1 cellular context compared by ENCODE assay signal in the genomic region with DNA sequence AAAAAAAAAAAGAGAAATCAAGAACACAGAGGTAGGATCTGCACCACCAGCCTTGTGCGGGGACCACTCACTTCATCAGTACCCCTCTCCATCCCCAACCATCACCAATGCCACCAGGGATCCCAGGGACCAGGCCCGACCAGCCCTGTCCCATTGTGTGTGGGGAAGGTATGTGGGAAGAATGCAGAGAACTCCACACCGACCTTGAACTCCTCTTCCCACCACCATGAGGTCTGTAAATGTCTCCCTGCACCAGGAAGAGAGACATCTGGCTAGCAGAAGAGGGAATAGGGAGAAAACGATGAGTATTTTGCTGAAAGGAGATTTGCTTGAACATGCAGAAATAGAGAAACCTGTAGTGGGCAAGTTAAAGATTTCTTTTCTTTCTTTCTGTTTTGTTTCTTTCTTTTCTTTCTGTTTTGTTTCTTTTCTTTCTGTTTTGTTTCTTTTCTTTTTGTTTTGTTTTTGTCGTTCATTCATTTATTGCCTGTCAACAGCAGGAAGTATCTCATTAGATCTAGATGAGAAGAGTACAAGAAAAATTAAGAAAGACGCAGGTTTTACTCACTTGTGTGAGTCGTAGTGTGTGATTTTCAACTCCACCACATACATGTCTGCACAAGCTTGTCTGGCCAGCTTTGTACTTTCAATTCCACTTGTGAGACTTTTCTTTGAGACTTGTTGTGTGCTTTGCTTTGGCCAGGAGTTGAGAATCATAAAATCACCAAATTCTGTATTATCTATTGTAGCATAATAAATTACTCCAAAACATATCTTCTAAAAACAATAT.
TF ChIP-seq lines count a peak whose summit lies in the region.

No MANE protein-coding gene starts in this region.

TF ChIP-seq in HepG2, 621 proteins besides CTCF, POLR2A, EP300 and RAD21 (continued from another document and continues in another):
- TF ChIP-seq, protein P1, sequence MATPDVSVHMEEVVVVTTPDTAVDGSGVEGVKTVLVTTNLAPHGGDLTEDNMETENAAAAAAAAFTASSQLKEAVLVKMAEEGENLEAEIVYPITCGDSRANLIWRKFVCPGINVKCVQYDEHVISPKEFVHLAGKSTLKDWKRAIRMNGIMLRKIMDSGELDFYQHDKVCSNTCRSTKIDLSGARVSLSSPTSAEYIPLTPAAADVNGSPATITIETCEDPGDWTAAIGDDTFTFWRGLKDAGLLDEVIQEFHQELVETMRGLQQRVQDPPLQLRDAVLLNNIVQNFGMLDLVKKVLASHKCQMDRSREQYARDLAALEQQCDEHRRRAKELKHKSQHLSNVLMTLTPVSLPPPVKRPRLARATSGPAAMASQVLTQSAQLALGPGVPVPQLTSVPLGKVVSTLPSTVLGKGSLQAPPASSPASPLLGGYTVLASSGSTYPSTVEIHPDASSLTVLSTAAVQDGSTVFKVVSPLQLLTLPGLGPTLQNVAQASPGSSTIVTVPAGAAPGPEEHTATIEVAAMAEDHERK (CRISPR knock-in tag; IDR thresholded peaks at IDR 0.05; ENCODE audit: low read depth): no peak
- TF ChIP-seq ZNF333 (CRISPR knock-in tag; IDR thresholded peaks at IDR 0.05; ENCODE audit: borderline replicate concordance) (no peak), ZNF670 (CRISPR knock-in tag; IDR thresholded peaks at IDR 0.05; ENCODE audit: borderline replicate concordance) (no peak), REXO4 (CRISPR knock-in tag; IDR thresholded peaks at IDR 0.05; ENCODE audit: borderline replicate concordance) (no peak), ZNF225 (CRISPR knock-in tag; IDR thresholded peaks at IDR 0.05) (no peak), MLLT10 (CRISPR knock-in tag; IDR thresholded peaks at IDR 0.05) (no peak), DPF2 (CRISPR knock-in tag; IDR thresholded peaks at IDR 0.05; ENCODE audit: borderline replicate concordance, low read depth) (peak; percentile 72; the same call in 1 of the 2 replicates), SRY (CRISPR knock-in tag; IDR thresholded peaks at IDR 0.05) (no peak), ZNF468 (CRISPR knock-in tag; IDR thresholded peaks at IDR 0.05) (no peak), ZNF501 (CRISPR knock-in tag; IDR thresholded peaks at IDR 0.05) (no peak), ARHGAP35 (CRISPR knock-in tag; IDR thresholded peaks at IDR 0.05; ENCODE audit: borderline replicate concordance) (no peak), NFE2L2 (IDR thresholded peaks at IDR 0.05; ENCODE audit: low read length) (no peak), ZFP90 (CRISPR knock-in tag; IDR thresholded peaks at IDR 0.05; ENCODE audit: borderline replicate concordance) (no peak), KDM4B (CRISPR knock-in tag; IDR thresholded peaks at IDR 0.05) (no peak), SMC3 (IDR thresholded peaks at IDR 0.05; ENCODE audit: low read length) (no peak), GTF2F1 (IDR thresholded peaks at IDR 0.05; ENCODE audit: low read length) (no peak), ZSCAN31 (CRISPR knock-in tag; IDR thresholded peaks at IDR 0.05; ENCODE audit: low read depth) (no peak)
- TF ChIP-seq, protein P2, sequence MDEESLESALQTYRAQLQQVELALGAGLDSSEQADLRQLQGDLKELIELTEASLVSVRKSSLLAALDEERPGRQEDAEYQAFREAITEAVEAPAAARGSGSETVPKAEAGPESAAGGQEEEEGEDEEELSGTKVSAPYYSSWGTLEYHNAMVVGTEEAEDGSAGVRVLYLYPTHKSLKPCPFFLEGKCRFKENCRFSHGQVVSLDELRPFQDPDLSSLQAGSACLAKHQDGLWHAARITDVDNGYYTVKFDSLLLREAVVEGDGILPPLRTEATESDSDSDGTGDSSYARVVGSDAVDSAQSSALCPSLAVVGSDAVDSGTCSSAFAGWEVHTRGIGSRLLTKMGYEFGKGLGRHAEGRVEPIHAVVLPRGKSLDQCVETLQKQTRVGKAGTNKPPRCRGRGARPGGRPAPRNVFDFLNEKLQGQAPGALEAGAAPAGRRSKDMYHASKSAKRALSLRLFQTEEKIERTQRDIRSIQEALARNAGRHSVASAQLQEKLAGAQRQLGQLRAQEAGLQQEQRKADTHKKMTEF (CRISPR knock-in tag; IDR thresholded peaks at IDR 0.05): 0 out of 2 replicates have a peak, but pooled peaks have one; percentile 61
- TF ChIP-seq, protein P3, sequence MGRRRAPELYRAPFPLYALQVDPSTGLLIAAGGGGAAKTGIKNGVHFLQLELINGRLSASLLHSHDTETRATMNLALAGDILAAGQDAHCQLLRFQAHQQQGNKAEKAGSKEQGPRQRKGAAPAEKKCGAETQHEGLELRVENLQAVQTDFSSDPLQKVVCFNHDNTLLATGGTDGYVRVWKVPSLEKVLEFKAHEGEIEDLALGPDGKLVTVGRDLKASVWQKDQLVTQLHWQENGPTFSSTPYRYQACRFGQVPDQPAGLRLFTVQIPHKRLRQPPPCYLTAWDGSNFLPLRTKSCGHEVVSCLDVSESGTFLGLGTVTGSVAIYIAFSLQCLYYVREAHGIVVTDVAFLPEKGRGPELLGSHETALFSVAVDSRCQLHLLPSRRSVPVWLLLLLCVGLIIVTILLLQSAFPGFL (CRISPR knock-in tag; IDR thresholded peaks at IDR 0.05): no peak
- TF ChIP-seq, protein P4, sequence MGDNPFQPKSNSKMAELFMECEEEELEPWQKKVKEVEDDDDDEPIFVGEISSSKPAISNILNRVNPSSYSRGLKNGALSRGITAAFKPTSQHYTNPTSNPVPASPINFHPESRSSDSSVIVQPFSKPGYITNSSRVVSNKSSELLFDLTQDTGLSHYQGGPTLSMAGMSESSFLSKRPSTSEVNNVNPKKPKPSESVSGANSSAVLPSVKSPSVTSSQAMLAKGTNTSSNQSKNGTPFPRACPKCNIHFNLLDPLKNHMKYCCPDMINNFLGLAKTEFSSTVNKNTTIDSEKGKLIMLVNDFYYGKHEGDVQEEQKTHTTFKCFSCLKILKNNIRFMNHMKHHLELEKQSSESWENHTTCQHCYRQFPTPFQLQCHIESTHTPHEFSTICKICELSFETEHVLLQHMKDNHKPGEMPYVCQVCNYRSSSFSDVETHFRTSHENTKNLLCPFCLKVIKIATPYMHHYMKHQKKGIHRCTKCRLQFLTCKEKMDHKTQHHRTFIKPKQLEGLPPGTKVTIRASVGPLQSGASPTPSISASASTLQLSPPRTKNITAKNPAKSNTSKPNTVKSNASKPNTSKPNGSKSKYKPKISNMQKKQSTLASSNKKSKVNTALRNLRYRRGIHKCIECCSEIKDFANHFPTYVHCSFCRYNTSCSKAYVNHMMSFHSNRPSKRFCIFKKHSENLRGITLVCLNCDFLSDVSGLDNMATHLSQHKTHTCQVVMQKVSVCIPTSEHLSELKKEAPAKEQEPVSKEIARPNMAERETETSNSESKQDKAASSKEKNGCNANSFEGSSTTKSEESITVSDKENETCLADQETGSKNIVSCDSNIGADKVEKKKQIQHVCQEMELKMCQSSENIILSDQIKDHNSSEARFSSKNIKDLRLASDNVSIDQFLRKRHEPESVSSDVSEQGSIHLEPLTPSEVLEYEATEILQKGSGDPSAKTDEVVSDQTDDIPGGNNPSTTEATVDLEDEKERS (CRISPR knock-in tag; IDR thresholded peaks at IDR 0.05): no peak
- TF ChIP-seq, protein P5, sequence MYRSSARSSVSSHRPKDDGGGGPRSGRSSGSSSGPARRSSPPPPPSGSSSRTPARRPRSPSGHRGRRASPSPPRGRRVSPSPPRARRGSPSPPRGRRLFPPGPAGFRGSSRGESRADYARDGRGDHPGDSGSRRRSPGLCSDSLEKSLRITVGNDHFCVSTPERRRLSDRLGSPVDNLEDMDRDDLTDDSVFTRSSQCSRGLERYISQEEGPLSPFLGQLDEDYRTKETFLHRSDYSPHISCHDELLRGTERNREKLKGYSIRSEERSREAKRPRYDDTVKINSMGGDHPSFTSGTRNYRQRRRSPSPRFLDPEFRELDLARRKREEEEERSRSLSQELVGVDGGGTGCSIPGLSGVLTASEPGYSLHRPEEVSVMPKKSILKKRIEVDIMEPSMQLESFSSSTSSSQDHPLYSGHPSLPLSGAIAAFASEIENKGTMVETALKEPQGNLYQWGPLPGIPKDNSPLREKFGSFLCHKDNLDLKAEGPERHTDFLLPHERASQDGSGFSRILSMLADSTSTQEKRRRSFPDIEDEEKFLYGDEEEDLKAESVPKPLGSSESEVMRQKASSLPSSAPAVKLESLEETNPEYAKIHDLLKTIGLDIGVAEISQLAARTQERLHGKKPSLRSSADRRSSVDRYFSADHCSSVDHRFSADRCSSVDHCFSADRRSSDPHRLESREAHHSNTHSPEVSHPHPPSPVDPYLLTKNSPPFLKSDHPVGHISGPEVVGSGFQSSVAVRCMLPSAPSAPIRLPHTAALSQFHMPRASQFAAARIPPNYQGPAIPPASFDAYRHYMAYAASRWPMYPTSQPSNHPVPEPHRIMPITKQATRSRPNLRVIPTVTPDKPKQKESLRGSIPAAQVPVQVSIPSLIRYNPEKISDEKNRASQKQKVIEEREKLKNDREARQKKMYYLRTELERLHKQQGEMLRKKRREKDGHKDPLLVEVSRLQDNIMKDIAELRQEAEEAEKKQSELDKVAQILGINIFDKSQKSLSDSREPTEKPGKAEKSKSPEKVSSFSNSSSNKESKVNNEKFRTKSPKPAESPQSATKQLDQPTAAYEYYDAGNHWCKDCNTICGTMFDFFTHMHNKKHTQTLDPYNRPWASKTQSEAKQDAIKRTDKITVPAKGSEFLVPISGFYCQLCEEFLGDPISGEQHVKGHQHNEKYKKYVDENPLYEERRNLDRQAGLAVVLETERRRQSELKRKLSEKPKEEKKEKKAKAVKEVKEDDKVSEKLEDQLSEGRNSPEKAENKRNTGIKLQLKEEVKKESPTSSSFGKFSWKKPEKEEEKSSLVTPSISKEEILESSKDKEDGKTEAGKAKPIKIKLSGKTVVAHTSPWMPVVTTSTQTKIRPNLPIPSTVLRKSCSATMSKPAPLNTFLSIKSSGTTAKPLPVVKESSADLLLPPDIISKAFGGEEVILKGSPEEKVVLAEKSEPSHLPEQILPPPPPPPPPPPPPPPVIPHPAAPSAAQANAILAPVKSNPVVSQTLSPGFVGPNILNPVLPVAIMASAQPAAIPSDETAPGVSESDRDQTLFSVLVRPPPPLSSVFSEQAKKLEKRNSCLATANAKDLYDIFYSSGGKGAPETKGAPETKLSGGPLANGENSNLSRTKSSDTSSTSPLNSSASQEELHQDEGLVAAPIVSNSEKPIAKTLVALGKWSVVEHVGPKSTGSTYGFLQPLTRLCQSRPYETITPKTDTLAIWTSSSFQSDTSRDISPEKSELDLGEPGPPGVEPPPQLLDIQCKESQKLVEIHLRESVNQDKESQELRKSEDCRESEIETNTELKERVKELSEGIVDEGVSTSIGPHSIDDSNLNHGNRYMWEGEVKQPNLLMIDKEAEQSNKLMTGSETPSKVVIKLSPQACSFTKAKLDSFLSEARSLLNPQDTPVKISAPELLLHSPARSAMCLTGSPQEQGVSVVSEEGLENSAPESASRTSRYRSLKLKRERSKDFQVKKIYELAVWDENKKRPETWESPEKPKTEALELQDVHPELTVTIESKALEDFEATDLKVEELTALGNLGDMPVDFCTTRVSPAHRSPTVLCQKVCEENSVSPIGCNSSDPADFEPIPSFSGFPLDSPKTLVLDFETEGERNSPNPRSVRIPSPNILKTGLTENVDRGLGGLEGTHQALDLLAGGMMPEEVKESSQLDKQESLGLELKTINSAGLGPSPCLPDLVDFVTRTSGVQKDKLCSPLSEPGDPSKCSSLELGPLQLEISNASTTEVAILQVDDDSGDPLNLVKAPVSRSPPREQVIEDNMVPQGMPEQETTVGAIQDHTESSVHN (CRISPR knock-in tag; IDR thresholded peaks at IDR 0.05): no peak
- TF ChIP-seq, protein P6, sequence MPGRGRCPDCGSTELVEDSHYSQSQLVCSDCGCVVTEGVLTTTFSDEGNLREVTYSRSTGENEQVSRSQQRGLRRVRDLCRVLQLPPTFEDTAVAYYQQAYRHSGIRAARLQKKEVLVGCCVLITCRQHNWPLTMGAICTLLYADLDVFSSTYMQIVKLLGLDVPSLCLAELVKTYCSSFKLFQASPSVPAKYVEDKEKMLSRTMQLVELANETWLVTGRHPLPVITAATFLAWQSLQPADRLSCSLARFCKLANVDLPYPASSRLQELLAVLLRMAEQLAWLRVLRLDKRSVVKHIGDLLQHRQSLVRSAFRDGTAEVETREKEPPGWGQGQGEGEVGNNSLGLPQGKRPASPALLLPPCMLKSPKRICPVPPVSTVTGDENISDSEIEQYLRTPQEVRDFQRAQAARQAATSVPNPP (CRISPR knock-in tag; IDR thresholded peaks at IDR 0.05): no peak
- TF ChIP-seq, protein P7, sequence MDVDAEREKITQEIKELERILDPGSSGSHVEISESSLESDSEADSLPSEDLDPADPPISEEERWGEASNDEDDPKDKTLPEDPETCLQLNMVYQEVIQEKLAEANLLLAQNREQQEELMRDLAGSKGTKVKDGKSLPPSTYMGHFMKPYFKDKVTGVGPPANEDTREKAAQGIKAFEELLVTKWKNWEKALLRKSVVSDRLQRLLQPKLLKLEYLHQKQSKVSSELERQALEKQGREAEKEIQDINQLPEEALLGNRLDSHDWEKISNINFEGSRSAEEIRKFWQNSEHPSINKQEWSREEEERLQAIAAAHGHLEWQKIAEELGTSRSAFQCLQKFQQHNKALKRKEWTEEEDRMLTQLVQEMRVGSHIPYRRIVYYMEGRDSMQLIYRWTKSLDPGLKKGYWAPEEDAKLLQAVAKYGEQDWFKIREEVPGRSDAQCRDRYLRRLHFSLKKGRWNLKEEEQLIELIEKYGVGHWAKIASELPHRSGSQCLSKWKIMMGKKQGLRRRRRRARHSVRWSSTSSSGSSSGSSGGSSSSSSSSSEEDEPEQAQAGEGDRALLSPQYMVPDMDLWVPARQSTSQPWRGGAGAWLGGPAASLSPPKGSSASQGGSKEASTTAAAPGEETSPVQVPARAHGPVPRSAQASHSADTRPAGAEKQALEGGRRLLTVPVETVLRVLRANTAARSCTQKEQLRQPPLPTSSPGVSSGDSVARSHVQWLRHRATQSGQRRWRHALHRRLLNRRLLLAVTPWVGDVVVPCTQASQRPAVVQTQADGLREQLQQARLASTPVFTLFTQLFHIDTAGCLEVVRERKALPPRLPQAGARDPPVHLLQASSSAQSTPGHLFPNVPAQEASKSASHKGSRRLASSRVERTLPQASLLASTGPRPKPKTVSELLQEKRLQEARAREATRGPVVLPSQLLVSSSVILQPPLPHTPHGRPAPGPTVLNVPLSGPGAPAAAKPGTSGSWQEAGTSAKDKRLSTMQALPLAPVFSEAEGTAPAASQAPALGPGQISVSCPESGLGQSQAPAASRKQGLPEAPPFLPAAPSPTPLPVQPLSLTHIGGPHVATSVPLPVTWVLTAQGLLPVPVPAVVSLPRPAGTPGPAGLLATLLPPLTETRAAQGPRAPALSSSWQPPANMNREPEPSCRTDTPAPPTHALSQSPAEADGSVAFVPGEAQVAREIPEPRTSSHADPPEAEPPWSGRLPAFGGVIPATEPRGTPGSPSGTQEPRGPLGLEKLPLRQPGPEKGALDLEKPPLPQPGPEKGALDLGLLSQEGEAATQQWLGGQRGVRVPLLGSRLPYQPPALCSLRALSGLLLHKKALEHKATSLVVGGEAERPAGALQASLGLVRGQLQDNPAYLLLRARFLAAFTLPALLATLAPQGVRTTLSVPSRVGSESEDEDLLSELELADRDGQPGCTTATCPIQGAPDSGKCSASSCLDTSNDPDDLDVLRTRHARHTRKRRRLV (CRISPR knock-in tag; IDR thresholded peaks at IDR 0.05): no peak
- TF ChIP-seq, protein P8, sequence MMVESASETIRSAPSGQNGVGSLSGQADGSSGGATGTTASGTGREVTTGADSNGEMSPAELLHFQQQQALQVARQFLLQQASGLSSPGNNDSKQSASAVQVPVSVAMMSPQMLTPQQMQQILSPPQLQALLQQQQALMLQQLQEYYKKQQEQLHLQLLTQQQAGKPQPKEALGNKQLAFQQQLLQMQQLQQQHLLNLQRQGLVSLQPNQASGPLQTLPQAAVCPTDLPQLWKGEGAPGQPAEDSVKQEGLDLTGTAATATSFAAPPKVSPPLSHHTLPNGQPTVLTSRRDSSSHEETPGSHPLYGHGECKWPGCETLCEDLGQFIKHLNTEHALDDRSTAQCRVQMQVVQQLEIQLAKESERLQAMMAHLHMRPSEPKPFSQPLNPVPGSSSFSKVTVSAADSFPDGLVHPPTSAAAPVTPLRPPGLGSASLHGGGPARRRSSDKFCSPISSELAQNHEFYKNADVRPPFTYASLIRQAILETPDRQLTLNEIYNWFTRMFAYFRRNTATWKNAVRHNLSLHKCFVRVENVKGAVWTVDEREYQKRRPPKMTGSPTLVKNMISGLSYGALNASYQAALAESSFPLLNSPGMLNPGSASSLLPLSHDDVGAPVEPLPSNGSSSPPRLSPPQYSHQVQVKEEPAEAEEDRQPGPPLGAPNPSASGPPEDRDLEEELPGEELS (CRISPR knock-in tag; IDR thresholded peaks at IDR 0.05): peak; percentile 49; the same call in 1 of the 2 replicates
